ENCODE assay signal across 1 cellular context in the genomic region with DNA sequence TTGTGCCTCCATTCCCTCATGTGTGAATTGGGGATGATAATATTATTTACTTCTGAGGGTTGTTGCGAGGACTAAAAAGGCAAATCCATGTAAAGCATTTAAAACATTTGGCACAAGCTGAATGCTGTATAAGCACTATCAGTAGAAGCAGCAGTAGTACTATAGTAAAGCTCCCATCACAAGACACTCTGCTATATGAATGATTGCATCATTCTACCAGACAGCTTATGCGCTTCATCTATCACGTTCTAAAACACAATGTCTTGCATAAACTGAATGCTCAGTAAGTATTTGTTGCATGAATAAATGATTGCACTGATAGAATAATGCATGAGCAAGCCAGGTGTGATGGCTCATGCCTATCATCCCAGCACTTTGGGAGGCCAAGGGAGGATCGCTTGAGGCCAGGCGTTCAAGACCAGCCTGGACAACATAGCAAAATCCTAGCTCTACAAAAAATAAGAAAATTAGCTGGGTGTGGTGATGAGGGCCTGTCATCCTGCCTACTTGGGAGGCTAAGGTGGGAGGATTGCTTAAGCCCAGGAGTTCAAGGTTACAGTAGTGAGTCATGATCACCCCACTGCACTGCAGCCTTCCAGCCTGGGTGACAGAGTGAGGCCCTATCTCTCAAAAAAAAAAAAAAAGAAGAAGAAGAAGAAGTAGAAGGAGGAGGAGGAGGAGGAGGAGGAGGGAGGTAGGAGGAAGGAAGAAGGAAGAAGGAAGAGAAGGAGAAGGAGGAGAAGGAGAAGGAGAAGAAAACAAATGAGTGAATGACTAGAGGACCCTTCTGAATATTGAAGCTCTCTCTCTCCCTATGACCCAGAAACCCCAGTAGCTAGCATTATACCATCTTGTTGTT.
A peak's percentile ranks its signal among the peaks of the same experiment; 100 is the strongest.
TF ChIP-seq lines count a peak whose summit lies in the region.

No MANE protein-coding gene starts in this region.

TF ChIP-seq in K562, 482 proteins besides CTCF, POLR2A, EP300 and RAD21 (continued from another document):
- no peak for TF ChIP-seq ZNF75A (CRISPR knock-in tag; IDR thresholded peaks at IDR 0.05)
- TF ChIP-seq NFE2L1 (tag; IDR thresholded peaks at IDR 0.05; ENCODE audit: borderline replicate concordance, low read depth), result no peak
- TF ChIP-seq ZNF384 (IDR thresholded peaks at IDR 0.05; ENCODE audit: low read depth, low read length), result peak; percentile 45; the same call in 1 of the 2 replicates
- TF ChIP-seq HDAC3 (IDR thresholded peaks at IDR 0.05; ENCODE audit: borderline replicate concordance, partially characterized antibody), result no peak
- TF ChIP-seq, protein P1, sequence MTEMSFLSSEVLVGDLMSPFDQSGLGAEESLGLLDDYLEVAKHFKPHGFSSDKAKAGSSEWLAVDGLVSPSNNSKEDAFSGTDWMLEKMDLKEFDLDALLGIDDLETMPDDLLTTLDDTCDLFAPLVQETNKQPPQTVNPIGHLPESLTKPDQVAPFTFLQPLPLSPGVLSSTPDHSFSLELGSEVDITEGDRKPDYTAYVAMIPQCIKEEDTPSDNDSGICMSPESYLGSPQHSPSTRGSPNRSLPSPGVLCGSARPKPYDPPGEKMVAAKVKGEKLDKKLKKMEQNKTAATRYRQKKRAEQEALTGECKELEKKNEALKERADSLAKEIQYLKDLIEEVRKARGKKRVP (CRISPR knock-in tag; IDR thresholded peaks at IDR 0.05), result 0 out of 2 replicates have a peak, but pooled peaks have one; percentile 24
- peak; percentile 72 for TF ChIP-seq CEBPB (tag; IDR thresholded peaks at IDR 0.05)
- 0 out of 2 replicates have a peak, but pooled peaks have one; percentile 21 for TF ChIP-seq ARID1B (IDR thresholded peaks at IDR 0.05)
- TF ChIP-seq, protein P2, sequence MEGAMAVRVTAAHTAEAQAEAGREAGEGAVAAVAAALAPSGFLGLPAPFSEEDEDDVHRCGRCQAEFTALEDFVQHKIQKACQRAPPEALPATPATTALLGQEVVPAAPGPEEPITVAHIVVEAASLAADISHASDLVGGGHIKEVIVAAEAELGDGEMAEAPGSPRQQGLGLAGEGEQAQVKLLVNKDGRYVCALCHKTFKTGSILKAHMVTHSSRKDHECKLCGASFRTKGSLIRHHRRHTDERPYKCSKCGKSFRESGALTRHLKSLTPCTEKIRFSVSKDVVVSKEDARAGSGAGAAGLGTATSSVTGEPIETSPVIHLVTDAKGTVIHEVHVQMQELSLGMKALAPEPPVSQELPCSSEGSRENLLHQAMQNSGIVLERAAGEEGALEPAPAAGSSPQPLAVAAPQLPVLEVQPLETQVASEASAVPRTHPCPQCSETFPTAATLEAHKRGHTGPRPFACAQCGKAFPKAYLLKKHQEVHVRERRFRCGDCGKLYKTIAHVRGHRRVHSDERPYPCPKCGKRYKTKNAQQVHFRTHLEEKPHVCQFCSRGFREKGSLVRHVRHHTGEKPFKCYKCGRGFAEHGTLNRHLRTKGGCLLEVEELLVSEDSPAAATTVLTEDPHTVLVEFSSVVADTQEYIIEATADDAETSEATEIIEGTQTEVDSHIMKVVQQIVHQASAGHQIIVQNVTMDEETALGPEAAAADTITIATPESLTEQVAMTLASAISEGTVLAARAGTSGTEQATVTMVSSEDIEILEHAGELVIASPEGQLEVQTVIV (CRISPR knock-in tag; IDR thresholded peaks at IDR 0.05; ENCODE audit: borderline replicate concordance), result no peak
- no peak for TF ChIP-seq MAFG (tag; conservative IDR thresholded peaks at IDR 0.05)
- TF ChIP-seq SNIP1 (IDR thresholded peaks at IDR 0.05; ENCODE audit: low read depth), result no peak
- TF ChIP-seq, protein P3, sequence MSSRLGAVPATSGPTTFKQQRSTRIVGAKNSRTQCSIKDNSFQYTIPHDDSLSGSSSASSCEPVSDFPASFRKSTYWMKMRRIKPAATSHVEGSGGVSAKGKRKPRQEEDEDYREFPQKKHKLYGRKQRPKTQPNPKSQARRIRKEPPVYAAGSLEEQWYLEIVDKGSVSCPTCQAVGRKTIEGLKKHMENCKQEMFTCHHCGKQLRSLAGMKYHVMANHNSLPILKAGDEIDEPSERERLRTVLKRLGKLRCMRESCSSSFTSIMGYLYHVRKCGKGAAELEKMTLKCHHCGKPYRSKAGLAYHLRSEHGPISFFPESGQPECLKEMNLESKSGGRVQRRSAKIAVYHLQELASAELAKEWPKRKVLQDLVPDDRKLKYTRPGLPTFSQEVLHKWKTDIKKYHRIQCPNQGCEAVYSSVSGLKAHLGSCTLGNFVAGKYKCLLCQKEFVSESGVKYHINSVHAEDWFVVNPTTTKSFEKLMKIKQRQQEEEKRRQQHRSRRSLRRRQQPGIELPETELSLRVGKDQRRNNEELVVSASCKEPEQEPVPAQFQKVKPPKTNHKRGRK (tag; IDR thresholded peaks at IDR 0.05), result peak; percentile 30; the same call in 1 of the 2 replicates
- TF ChIP-seq SIRT6 (IDR thresholded peaks at IDR 0.05; ENCODE audit: low read depth, low read length), result no peak
- no peak for TF ChIP-seq NFRKB (IDR thresholded peaks at IDR 0.05; ENCODE audit: low read depth)
- no peak for TF ChIP-seq ZBTB8A (IDR thresholded peaks at IDR 0.05; ENCODE audit: partially characterized antibody)
- TF ChIP-seq, protein P4, sequence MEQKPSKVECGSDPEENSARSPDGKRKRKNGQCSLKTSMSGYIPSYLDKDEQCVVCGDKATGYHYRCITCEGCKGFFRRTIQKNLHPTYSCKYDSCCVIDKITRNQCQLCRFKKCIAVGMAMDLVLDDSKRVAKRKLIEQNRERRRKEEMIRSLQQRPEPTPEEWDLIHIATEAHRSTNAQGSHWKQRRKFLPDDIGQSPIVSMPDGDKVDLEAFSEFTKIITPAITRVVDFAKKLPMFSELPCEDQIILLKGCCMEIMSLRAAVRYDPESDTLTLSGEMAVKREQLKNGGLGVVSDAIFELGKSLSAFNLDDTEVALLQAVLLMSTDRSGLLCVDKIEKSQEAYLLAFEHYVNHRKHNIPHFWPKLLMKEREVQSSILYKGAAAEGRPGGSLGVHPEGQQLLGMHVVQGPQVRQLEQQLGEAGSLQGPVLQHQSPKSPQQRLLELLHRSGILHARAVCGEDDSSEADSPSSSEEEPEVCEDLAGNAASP (IDR thresholded peaks at IDR 0.05), result no peak
- no peak for TF ChIP-seq MYNN (IDR thresholded peaks at IDR 0.05)
- TF ChIP-seq MYNN (CRISPR knock-in tag; IDR thresholded peaks at IDR 0.05), result no peak
- TF ChIP-seq, protein P5, sequence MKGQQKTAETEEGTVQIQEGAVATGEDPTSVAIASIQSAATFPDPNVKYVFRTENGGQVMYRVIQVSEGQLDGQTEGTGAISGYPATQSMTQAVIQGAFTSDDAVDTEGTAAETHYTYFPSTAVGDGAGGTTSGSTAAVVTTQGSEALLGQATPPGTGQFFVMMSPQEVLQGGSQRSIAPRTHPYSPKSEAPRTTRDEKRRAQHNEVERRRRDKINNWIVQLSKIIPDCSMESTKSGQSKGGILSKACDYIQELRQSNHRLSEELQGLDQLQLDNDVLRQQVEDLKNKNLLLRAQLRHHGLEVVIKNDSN (CRISPR knock-in tag; IDR thresholded peaks at IDR 0.05), result no peak
- no peak for TF ChIP-seq CTBP1 (IDR thresholded peaks at IDR 0.05; ENCODE audit: borderline replicate concordance)
- TF ChIP-seq, protein P6, sequence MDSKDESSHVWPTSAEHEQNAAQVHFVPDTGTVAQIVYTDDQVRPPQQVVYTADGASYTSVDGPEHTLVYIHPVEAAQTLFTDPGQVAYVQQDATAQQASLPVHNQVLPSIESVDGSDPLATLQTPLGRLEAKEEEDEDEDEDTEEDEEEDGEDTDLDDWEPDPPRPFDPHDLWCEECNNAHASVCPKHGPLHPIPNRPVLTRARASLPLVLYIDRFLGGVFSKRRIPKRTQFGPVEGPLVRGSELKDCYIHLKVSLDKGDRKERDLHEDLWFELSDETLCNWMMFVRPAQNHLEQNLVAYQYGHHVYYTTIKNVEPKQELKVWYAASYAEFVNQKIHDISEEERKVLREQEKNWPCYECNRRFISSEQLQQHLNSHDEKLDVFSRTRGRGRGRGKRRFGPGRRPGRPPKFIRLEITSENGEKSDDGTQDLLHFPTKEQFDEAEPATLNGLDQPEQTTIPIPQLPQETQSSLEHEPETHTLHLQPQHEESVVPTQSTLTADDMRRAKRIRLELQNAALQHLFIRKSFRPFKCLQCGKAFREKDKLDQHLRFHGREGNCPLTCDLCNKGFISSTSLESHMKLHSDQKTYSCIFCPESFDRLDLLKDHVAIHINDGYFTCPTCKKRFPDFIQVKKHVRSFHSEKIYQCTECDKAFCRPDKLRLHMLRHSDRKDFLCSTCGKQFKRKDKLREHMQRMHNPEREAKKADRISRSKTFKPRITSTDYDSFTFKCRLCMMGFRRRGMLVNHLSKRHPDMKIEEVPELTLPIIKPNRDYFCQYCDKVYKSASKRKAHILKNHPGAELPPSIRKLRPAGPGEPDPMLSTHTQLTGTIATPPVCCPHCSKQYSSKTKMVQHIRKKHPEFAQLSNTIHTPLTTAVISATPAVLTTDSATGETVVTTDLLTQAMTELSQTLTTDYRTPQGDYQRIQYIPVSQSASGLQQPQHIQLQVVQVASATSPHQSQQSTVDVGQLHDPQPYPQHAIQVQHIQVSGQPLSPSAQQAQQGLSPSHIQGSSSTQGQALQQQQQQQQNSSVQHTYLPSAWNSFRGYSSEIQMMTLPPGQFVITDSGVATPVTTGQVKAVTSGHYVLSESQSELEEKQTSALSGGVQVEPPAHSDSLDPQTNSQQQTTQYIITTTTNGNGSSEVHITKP (IDR thresholded peaks at IDR 0.05; ENCODE audit: partially characterized antibody), result no peak
- no peak for TF ChIP-seq ZC3H8 (IDR thresholded peaks at IDR 0.05)
- no peak for TF ChIP-seq ZNF766 (CRISPR knock-in tag; conservative IDR thresholded peaks at IDR 0.05)
- TF ChIP-seq NR2C1 (IDR thresholded peaks at IDR 0.05), result peak; percentile 17; the same call in 1 of the 2 replicates
- TF ChIP-seq NR2C1 (tag; IDR thresholded peaks at IDR 0.05), result 0 out of 2 replicates have a peak, but pooled peaks have one; percentile 28
- TF ChIP-seq, protein P7, sequence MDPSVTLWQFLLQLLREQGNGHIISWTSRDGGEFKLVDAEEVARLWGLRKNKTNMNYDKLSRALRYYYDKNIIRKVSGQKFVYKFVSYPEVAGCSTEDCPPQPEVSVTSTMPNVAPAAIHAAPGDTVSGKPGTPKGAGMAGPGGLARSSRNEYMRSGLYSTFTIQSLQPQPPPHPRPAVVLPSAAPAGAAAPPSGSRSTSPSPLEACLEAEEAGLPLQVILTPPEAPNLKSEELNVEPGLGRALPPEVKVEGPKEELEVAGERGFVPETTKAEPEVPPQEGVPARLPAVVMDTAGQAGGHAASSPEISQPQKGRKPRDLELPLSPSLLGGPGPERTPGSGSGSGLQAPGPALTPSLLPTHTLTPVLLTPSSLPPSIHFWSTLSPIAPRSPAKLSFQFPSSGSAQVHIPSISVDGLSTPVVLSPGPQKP (CRISPR knock-in tag; IDR thresholded peaks at IDR 0.05), result no peak
- TF ChIP-seq ZNF778 (CRISPR knock-in tag; IDR thresholded peaks at IDR 0.05), result no peak
- no peak for TF ChIP-seq TFAM (CRISPR knock-in tag; conservative IDR thresholded peaks at IDR 0.05)
- TF ChIP-seq JUN (IDR thresholded peaks at IDR 0.05; ENCODE audit: borderline replicate concordance, low read depth, low read length), result 0 out of 2 replicates have a peak, but pooled peaks have one; percentile 11
- no peak for TF ChIP-seq JUN (CRISPR knock-in tag; IDR thresholded peaks at IDR 0.05; ENCODE audit: borderline replicate concordance)
- no peak for TF ChIP-seq SRF (CRISPR knock-in tag; IDR thresholded peaks at IDR 0.05)
- no peak for TF ChIP-seq ZFP1 (CRISPR knock-in tag; IDR thresholded peaks at IDR 0.05)
- no peak for TF ChIP-seq TOE1 (IDR thresholded peaks at IDR 0.05; ENCODE audit: borderline replicate concordance)
- TF ChIP-seq TOE1 (CRISPR knock-in tag; IDR thresholded peaks at IDR 0.05; ENCODE audit: borderline replicate concordance, low read depth), result no peak
- peak; percentile 67 to 68 for TF ChIP-seq TRIM24 (IDR thresholded peaks at IDR 0.05)
- TF ChIP-seq, protein P8, sequence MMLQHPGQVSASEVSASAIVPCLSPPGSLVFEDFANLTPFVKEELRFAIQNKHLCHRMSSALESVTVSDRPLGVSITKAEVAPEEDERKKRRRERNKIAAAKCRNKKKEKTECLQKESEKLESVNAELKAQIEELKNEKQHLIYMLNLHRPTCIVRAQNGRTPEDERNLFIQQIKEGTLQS (IDR thresholded peaks at IDR 0.05), result peak; percentile 76
- TF ChIP-seq, protein P8 (CRISPR knock-in tag; conservative IDR thresholded peaks at IDR 0.05), result no peak
- no peak for TF ChIP-seq ZNF445 (CRISPR knock-in tag; IDR thresholded peaks at IDR 0.05; ENCODE audit: low read depth)
- no peak for TF ChIP-seq POLR2B (IDR thresholded peaks at IDR 0.05; ENCODE audit: low read depth, partially characterized antibody)
- TF ChIP-seq SMARCE1 (IDR thresholded peaks at IDR 0.05), result 0 out of 2 replicates have a peak, but pooled peaks have one; percentile 24
- no peak for TF ChIP-seq CXXC5 (CRISPR knock-in tag; IDR thresholded peaks at IDR 0.05)
- TF ChIP-seq EGR1 (conservative IDR thresholded peaks at IDR 0.05), result peak; percentile 64
- TF ChIP-seq, protein P9, sequence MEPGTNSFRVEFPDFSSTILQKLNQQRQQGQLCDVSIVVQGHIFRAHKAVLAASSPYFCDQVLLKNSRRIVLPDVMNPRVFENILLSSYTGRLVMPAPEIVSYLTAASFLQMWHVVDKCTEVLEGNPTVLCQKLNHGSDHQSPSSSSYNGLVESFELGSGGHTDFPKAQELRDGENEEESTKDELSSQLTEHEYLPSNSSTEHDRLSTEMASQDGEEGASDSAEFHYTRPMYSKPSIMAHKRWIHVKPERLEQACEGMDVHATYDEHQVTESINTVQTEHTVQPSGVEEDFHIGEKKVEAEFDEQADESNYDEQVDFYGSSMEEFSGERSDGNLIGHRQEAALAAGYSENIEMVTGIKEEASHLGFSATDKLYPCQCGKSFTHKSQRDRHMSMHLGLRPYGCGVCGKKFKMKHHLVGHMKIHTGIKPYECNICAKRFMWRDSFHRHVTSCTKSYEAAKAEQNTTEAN (CRISPR knock-in tag; IDR thresholded peaks at IDR 0.05), result no peak
- no peak for TF ChIP-seq ESRRB (CRISPR knock-in tag; IDR thresholded peaks at IDR 0.05; ENCODE audit: borderline replicate concordance)
- TF ChIP-seq MBD2 (IDR thresholded peaks at IDR 0.05; ENCODE audit: borderline replicate concordance, low read depth), result no peak
- TF ChIP-seq, protein P10, sequence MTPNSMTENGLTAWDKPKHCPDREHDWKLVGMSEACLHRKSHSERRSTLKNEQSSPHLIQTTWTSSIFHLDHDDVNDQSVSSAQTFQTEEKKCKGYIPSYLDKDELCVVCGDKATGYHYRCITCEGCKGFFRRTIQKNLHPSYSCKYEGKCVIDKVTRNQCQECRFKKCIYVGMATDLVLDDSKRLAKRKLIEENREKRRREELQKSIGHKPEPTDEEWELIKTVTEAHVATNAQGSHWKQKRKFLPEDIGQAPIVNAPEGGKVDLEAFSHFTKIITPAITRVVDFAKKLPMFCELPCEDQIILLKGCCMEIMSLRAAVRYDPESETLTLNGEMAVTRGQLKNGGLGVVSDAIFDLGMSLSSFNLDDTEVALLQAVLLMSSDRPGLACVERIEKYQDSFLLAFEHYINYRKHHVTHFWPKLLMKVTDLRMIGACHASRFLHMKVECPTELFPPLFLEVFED (CRISPR knock-in tag; conservative IDR thresholded peaks at IDR 0.05), result no peak
- TF ChIP-seq DPF2 (IDR thresholded peaks at IDR 0.05), result 0 out of 2 replicates have a peak, but pooled peaks have one; percentile 19
- no peak for TF ChIP-seq ESRRA (IDR thresholded peaks at IDR 0.05; ENCODE audit: borderline replicate concordance, low read depth)
- no peak for TF ChIP-seq ZNF253 (CRISPR knock-in tag; conservative IDR thresholded peaks at IDR 0.05)
- no peak for TF ChIP-seq ZNF23 (CRISPR knock-in tag; IDR thresholded peaks at IDR 0.05)
- TF ChIP-seq CEBPG (CRISPR knock-in tag; IDR thresholded peaks at IDR 0.05), result peak; percentile 54; the same call in 1 of the 2 replicates
- peak; percentile 66 to 77 for TF ChIP-seq CEBPG (tag; conservative IDR thresholded peaks at IDR 0.05 in 1 of 2, IDR thresholded peaks at IDR 0.05 in 1 of 2)
- TF ChIP-seq ZNF174 (CRISPR knock-in tag; IDR thresholded peaks at IDR 0.05), result no peak
